Comparison of ENCODE assay signal across 8 cellular contexts in genomic region chr3:132721479-132722164, GRCh38. TPM values are rescaled to one million over a fixed set of nuclear protein-coding genes. Genes with fewer than 3 reads are reported as not detected.
DNase-seq lines count a peak whose midpoint lies in the region; ATAC-seq and TF ChIP-seq lines count a peak whose summit lies in the region.

No MANE protein-coding gene starts in this region.

- ATAC-seq in HG03432 (IDR thresholded peaks at IDR 0.05; ENCODE audit: unreplicated experiment) (peak; percentile 32), HG02852 (IDR thresholded peaks at IDR 0.05; ENCODE audit: unreplicated experiment) (no peak)

- no peaks in the 10 kb centered on the region for H3K36me3 ChIP-seq in GM06990 (ENCODE audit: control insufficient read depth, insufficient read depth, low read length)

- DNase-seq in A172 (ENCODE audit: low spot score): peak; percentile 40
- peak; percentile 12 for DNase-seq in GM06990 (ENCODE audit: extremely low read depth, insufficient read length)
- peak; percentile 75 for DNase-seq in RKO (ENCODE audit: low spot score)
- DNase-seq in brain pericyte (ENCODE audit: low read depth, low spot score): peak; percentile 29
- peak; percentile 67 for DNase-seq in iPS-NIHi11 (ENCODE audit: low spot score)
- DNase-seq in skeletal muscle cell (ENCODE audit: low read depth): peak; percentile 12

- H3K4me3 ChIP-seq in GM06990 (replicated peaks; ENCODE audit: low read depth, low read length) (peak overlapping the region; percentile 90), skeletal muscle cell (ENCODE audit: low read depth, low read length) (peak overlapping the region; percentile 75)

- no peak for TF ChIP-seq CTCF in GM06990 (IDR thresholded peaks at IDR 0.05; ENCODE audit: insufficient read depth, low read length, poor library complexity, severe bottlenecking)

- H3K27me3 ChIP-seq in GM06990 (replicated peaks; ENCODE audit: control insufficient read depth, insufficient read depth, low read length): no peaks in the 10 kb centered on the region

RNA-seq across cellular contexts. Expression of gene NPHP3, which starts 0.6 kb away (rescaled TPM):
- total RNA-seq in A172 (2014; rRNA removed; shearing (Covaris generic)): 23.9 and 29.8 TPM in 2 replicates

Comparison
In these comparisons a context has a peak if more than half of its experiments do, and no peak if none do; other contexts are left out.
1. DNase-seq: peak in every context shown above with its lines; median percentile 75 in RKO; 67 in iPS-NIHi11; 40 in A172; 29 in brain pericyte; 12 in GM06990; 12 in skeletal muscle cell.